Comparison of ENCODE assay signal across 1 cellular context in the genomic region with DNA sequence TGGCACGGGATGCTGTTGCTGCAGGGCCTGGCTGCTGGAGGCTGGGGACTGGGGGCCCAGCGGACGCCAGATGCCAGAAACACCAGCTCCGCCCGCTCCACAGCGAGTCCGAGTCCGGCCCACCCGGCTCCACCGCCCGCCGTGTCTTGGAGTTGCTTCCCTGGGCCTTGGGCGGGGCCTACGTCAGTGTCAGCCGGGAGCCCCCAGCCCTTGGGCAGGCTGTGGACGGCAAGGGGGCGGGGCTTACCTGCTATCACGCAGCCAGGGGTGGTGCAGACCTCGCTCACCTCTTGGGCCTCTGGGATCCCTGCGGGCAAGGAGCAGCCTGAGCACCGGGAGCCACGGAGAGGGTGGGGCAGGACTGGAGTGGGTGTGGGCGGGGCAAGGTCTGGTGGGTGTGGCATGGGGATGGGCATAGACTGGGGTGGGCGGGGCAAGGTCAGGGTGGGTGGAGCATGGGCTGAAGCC.
A peak's percentile ranks its signal among the peaks of the same experiment; 100 is the strongest.
TF ChIP-seq lines count a peak whose summit lies in the region.

No MANE protein-coding gene starts in this region.

TF ChIP-seq in H1, 55 proteins besides CTCF, POLR2A, EP300 and RAD21:
- peak; percentile 79 for TF ChIP-seq KDM4A (IDR thresholded peaks at IDR 0.05; ENCODE audit: low read depth, low read length, severe bottlenecking)
- peak; percentile 74; the same call in 1 of the 2 replicates for TF ChIP-seq SP1 (IDR thresholded peaks at IDR 0.05; ENCODE audit: low read depth, low read length)
- TF ChIP-seq CREB1 (IDR thresholded peaks at IDR 0.05) = peak; percentile 49; the same call in 1 of the 2 replicates
- TF ChIP-seq, protein P1, sequence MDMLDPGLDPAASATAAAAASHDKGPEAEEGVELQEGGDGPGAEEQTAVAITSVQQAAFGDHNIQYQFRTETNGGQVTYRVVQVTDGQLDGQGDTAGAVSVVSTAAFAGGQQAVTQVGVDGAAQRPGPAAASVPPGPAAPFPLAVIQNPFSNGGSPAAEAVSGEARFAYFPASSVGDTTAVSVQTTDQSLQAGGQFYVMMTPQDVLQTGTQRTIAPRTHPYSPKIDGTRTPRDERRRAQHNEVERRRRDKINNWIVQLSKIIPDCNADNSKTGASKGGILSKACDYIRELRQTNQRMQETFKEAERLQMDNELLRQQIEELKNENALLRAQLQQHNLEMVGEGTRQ (IDR thresholded peaks at IDR 0.05; ENCODE audit: low read length) = no peak
- TF ChIP-seq BACH1 (IDR thresholded peaks at IDR 0.05; ENCODE audit: low read length) = peak; percentile 8; the same call in 1 of the 2 replicates
- TF ChIP-seq HDAC2 (IDR thresholded peaks at IDR 0.05; ENCODE audit: borderline replicate concordance in 1 of 2, low read depth in 2 of 2, low read length in 2 of 2) = peak in 1 of 2 experiments; percentile 32; a peak in 1 of 4 replicates
TF ChIP-seq in H1: peak in this region for 5.
